19 cellular contexts compared by ENCODE assay signal in genomic region chr10:3832022-3832786, GRCh38. TPM values are rescaled to one million over a fixed set of nuclear protein-coding genes. Genes with fewer than 3 reads are reported as not detected.
A peak's percentile ranks its signal among the peaks of the same experiment; 100 is the strongest.
DNase-seq lines count a peak whose midpoint lies in the region; ATAC-seq, FAIRE-seq and TF ChIP-seq lines count a peak whose summit lies in the region.
"Had no signal": no experiment of that assay in that cellular context is flagged by ENCODE, and none has a peak within 500 bp of the region (broad histone marks: within the 10 kb centered on the region; RNA-seq: fewer than 3 reads in every experiment).

No MANE protein-coding gene starts in this region.

- RAD21 ChIA-PET in GM12878 (lab: Charles Lee; ENCODE audit: unreplicated experiment) = interaction anchor here (1.0 to 10.6 kb wide), 5 partner anchors 17 to 48 kb away, joined by 5 to 135 read pairs (median 9); partner anchors contain the start of gene KLF6

- H3K4me1 ChIP-seq in SK-N-SH (ENCODE audit: control insufficient read depth in 1 of 2, insufficient read depth in 2 of 2, low read depth in 1 of 2, low read length in 1 of 2) (peaks cover 4 to 11% of the 10 kb centered on the region in 2 experiments; a peak in 3 of 4 replicates), GM12878 (ENCODE audit: control insufficient read depth, insufficient read depth, low read length) (peaks cover 36% of the 10 kb centered on the region)

- POLR2A ChIA-PET in SK-N-SH (lab: Yijun Ruan, JAX) (no interaction called here), GM12878 (lab: Charles Lee) (interaction anchor here (1.1 to 3.6 kb wide), 3 partner anchors 9 to 49 kb away, joined by 4 to 24 read pairs (median 5); no protein-coding TSS in a partner anchor)

- H3F3A ChIP-seq in SK-N-SH (replicated peaks; ENCODE audit: insufficient read depth) = no peaks in the 10 kb centered on the region

- H3K27ac ChIP-seq in SK-N-SH (ENCODE audit: low read depth in 2 of 2, low read length in 1 of 2) = no peak overlapping the region
- peak overlapping the region; percentile 50 for H3K27ac ChIP-seq in GM12878 (ENCODE audit: control insufficient read depth, insufficient read depth)
- H3K27ac ChIP-seq: dorsolateral prefrontal cortex, thoracic aorta had no signal

- H3K9me3 ChIP-seq in SK-N-SH = no peaks in the 10 kb centered on the region
- H3K9me3 ChIP-seq in GM12878 (replicated peaks; ENCODE audit: control insufficient read depth, insufficient read depth, low read length) = no peaks in the 10 kb centered on the region
- H3K9me3 ChIP-seq: heart left ventricle, MG63, thoracic aorta had no signal

- DNase-seq in SK-N-SH (no peak), GM12878 (ENCODE audit: low read depth, low spot score) (no peak), HuH-7.5 (ENCODE audit: low spot score) (no peak), A172 (ENCODE audit: low spot score) (no peak), DMS 273 treated with DMSO at 0.1 percent for 48 hours (lab: John Stamatoyannopoulos, UW) (no peak)
- DNase-seq: activated gamma-delta T cell, C1 segment of cervical spinal cord, DND-41, dorsolateral prefrontal cortex, heart left ventricle, MG63, NCI-H187, NCI-H510A treated with DMSO at 0.1 percent for 48 hours had no signal

- H2AFZ ChIP-seq in SK-N-SH (ENCODE audit: low read depth) (0 out of 2 replicates have a peak overlapping the region, but pooled peaks have one; percentile 22), GM12878 (ENCODE audit: control insufficient read depth, low read depth, low read length) (peak overlapping the region; percentile 64)

- TF ChIP-seq EP300 in SK-N-SH (IDR thresholded peaks at IDR 0.05; ENCODE audit: borderline replicate concordance in 1 of 2, low read depth in 1 of 2, low read length in 1 of 2) (no peak), GM12878 (IDR thresholded peaks at IDR 0.05; ENCODE audit: borderline replicate concordance in 1 of 2, control insufficient read depth in 1 of 2, low read depth in 2 of 2, low read length in 2 of 2) (no peak)

- H3K79me2 ChIP-seq in SK-N-SH (ENCODE audit: insufficient read depth) (no peaks in the 10 kb centered on the region), GM12878 (ENCODE audit: control insufficient read depth, insufficient read depth, low read length) (no peaks in the 10 kb centered on the region)

- no peaks in the 10 kb centered on the region for H3K36me3 ChIP-seq in SK-N-SH (replicated peaks in 1 of 2; ENCODE audit: control insufficient read depth in 1 of 2, insufficient read depth in 2 of 2, low read length in 1 of 2)
- H3K36me3 ChIP-seq in GM12878 (ENCODE audit: control insufficient read depth in 2 of 2, insufficient read depth in 2 of 2, low read length in 1 of 2) = no peaks in the 10 kb centered on the region
- H3K36me3 ChIP-seq: heart left ventricle, MG63, thoracic aorta had no signal

- ATAC-seq in SK-N-SH treated with all-trans-retinoic acid at 6 μM for 48 hours (no peak), GM18517 (IDR thresholded peaks at IDR 0.05; ENCODE audit: unreplicated experiment) (peak; percentile 62), HG02798 (IDR thresholded peaks at IDR 0.05; ENCODE audit: poor library complexity, unreplicated experiment) (peak; percentile 57), GM12878 (peak; percentile 40)
- ATAC-seq: heart left ventricle had no signal

- WGBS in SK-N-SH (ENCODE audit: low lambda C conversion rate) = 83% methylated on average over 5 of the region's 5 CpGs
- WGBS in GM12878 (ENCODE audit: insufficient coverage, insufficient replicate concordance, low lambda C conversion rate, missing lambda C conversion rate) = 76% methylated on average over 5 of the region's 5 CpGs

- H3K4me2 ChIP-seq in SK-N-SH (no peak overlapping the region), GM12878 (ENCODE audit: control insufficient read depth, insufficient read depth) (peak overlapping the region; percentile 68)

- H3K9ac ChIP-seq in SK-N-SH (no peak overlapping the region), GM12878 (ENCODE audit: control insufficient read depth, insufficient read depth, low read length) (no peak overlapping the region; the same call in 1 of the 2 replicates)

- H3K9me2 ChIP-seq in SK-N-SH = no peaks in the 10 kb centered on the region

- CTCF ChIA-PET in SK-N-SH (lab: Yijun Ruan, JAX) = no interaction called here
- CTCF ChIA-PET in GM12878 (lab: Yijun Ruan, JAX) = interaction anchor here (1.2 to 2.4 kb wide), 3 partner anchors 21 to 43 kb away, joined by 3 to 7 read pairs (median 4); no protein-coding TSS in a partner anchor

- SMC1A ChIA-PET in GM12878 (lab: Charles Lee; ENCODE audit: uncharacterized antibody, unreplicated experiment) = interaction anchor here (0.7 to 15.5 kb wide), 9 partner anchors 9 to 56 kb away, joined by 3 to 280 read pairs (median 4); no protein-coding TSS in a partner anchor

- FAIRE-seq in GM12878 (lab: Jason Lieb, UNC) = no peak
- FAIRE-seq: HTR-8/SVneo, islet of Langerhans had no signal

- H4K20me1 ChIP-seq in SK-N-SH (ENCODE audit: insufficient read depth) (no peaks in the 10 kb centered on the region), GM12878 (ENCODE audit: control insufficient read depth, insufficient read depth) (no peaks in the 10 kb centered on the region)

- no peak for TF ChIP-seq POLR2A in GM12878 (IDR thresholded peaks at IDR 0.05; ENCODE audit: low read depth, low read length)

- in situ Hi-C loops in GM12878 (cut with MboI) = no loop called here

- intact Hi-C loops in GM12878 (cut with micrococcal nuclease; ENCODE audit: unreplicated experiment) = no loop called here

- no peak for TF ChIP-seq RAD21 in SK-N-SH (IDR thresholded peaks at IDR 0.05; ENCODE audit: low read length)
- TF ChIP-seq RAD21 in GM12878 (IDR thresholded peaks at IDR 0.05; ENCODE audit: insufficient read depth, low read depth, low read length) = no peak

- no peaks in the 10 kb centered on the region for H3K27me3 ChIP-seq in SK-N-SH (ENCODE audit: insufficient read depth)
- H3K27me3 ChIP-seq in GM12878 (replicated peaks in 1 of 2; ENCODE audit: control insufficient read depth in 2 of 2, insufficient read depth in 2 of 2, low read length in 1 of 2) = no peaks in the 10 kb centered on the region
- H3K27me3 ChIP-seq: heart left ventricle, MG63 had no signal

- H3K4me3 ChIP-seq in SK-N-SH (ENCODE audit: low read depth in 2 of 2, low read length in 1 of 2) (no peak overlapping the region), GM12878 (no peak overlapping the region)
- H3K4me3 ChIP-seq: dorsolateral prefrontal cortex, heart left ventricle, MG63, thoracic aorta had no signal

- no TSS peak for BruUV-seq in GM12878 (replicated peaks; lab: Mats Ljungman, UMichigan)

- TF ChIP-seq CTCF in SK-N-SH (IDR thresholded peaks at IDR 0.05) = no peak
- TF ChIP-seq CTCF in GM12878 (IDR thresholded peaks at IDR 0.05 in 2 of 3, conservative IDR thresholded peaks at IDR 0.05 in 1 of 3; ENCODE audit: control insufficient read depth in 2 of 3, extremely low read depth in 1 of 3, insufficient read depth in 1 of 3, low read depth in 3 of 3, low read length in 3 of 3) = no peak

TF ChIP-seq in SK-N-SH, 30 proteins besides CTCF, POLR2A, EP300 and RAD21:
- TF ChIP-seq MEF2A (IDR thresholded peaks at IDR 0.05; ENCODE audit: borderline replicate concordance, low read depth) = no peak
- TF ChIP-seq MXI1 (IDR thresholded peaks at IDR 0.05; ENCODE audit: low read depth, low read length) = no peak

TF ChIP-seq in SK-N-SH treated with all-trans-retinoic acid at 6 μM for 48 hours, 23 proteins besides CTCF, POLR2A, EP300 and RAD21 (continues in another document):
- TF ChIP-seq CREB5 (CRISPR knock-in tag; IDR thresholded peaks at IDR 0.05; ENCODE audit: low read depth) = no peak

TF ChIP-seq in GM12878, 131 proteins besides CTCF, POLR2A, EP300 and RAD21 (continues in another document):
- no peak for TF ChIP-seq RCOR1 (conservative IDR thresholded peaks at IDR 0.05; ENCODE audit: low read depth, low read length)
- no peak for TF ChIP-seq ZNF384 (IDR thresholded peaks at IDR 0.05; ENCODE audit: borderline replicate concordance, low read depth, low read length)
- TF ChIP-seq NKRF (conservative IDR thresholded peaks at IDR 0.05) = no peak

RNA-seq across cellular contexts. Expression of gene KLF6, which starts 47.2 kb away (rescaled TPM):
- polyA plus RNA-seq in SK-N-SH (2012; rRNA removed) (127 and 148 TPM in 2 replicates), GM12878 (2011; rRNA removed) (31.5 and 32.0 TPM in 2 replicates), GM12878 (2014; fragmentation: Illumina TruSeq; extraction: Trizol) (21.6 and 26.4 TPM in 2 replicates), GM12878 (2014; fragmentation: Nextera tagmentation; extraction: Ambion mirVana) (10 to 100 TPM in 1 of 2 experiments, 1 to 10 TPM in 1; 7.4 to 15.4 TPM), GM12878 (2014; rRNA removed) (20.2 and 25.4 TPM in 2 replicates), GM12878 (2016; fragmentation: Nextera tagmentation; extraction: Ambion mirVana) (10 to 100 TPM; 48.6 to 54.1 TPM)
- 72.3 and 76.2 TPM in 2 replicates for polyA plus RNA-seq in SK-N-SH (2012; cell fraction: cytosol; rRNA removed)
- polyA plus RNA-seq in SK-N-SH (2012; cell fraction: nucleus; rRNA removed) = 687 and 844 TPM in 2 replicates
- total RNA-seq in GM12878 (2013; cell fraction: nucleolus; rRNA removed) = 102 and 109 TPM in 2 replicates
- total RNA-seq in GM12878 (2014; rRNA removed) (17.6 and 19.9 TPM in 2 replicates), GM12878 (2014; rRNA removed; fragmentation: Illumina TruSeq; extraction: Trizol) (16.1 and 16.2 TPM in 2 replicates), GM12878 (2021) (42.1 and 47.3 TPM in 2 replicates)
- 25.2 TPM for polyA plus RNA-seq in GM12878 (2011; ENCODE audit: low read depth)
- 29.9 and 31.3 TPM in 2 replicates for polyA plus RNA-seq in GM12878 (2011; cell fraction: cytosol; rRNA removed)
- polyA plus RNA-seq in GM12878 (2011; cell fraction: nucleus; rRNA removed) = 60.5 and 74.6 TPM in 2 replicates
- polyA plus RNA-seq in GM12878 (2012) = 49.8 and 49.9 TPM in 2 replicates
- polyA minus RNA-seq in GM12878 (2011; rRNA and poly(A)+ RNA removed) = 78.3 and 96.8 TPM in 2 replicates
- polyA minus RNA-seq in GM12878 (2011; cell fraction: cytosol; rRNA and poly(A)+ RNA removed) = 15.2 and 23.9 TPM in 2 replicates
- polyA minus RNA-seq in GM12878 (2011; cell fraction: nucleus; rRNA and poly(A)+ RNA removed) = 201 and 273 TPM in 2 replicates
- total RNA-seq in A172 (2014; rRNA removed; shearing (Covaris generic)) = 20.3 and 20.4 TPM in 2 replicates
